In the genomic region with DNA sequence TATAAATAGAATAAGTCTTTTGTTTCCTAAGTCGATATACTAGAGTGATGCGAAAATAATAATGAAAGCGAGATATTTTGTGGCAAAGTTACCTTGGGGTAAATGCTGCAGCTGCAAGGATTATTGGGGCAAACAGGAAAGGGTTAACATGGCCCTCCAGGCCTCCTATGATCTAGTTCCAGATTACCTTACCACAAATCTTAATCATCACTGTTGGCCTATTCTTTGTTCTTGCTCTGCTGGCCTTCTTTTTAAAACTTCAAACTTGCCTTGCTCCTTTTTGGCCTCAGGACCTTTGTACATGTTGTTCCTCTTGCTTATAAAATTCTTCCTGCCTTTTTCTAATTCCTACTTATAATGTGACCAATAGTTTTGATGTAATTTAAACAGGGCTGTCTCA, we compare ENCODE assay signal across 30 cellular contexts.
"Had no signal": no experiment of that assay in that cellular context is flagged by ENCODE, and none has a peak within 500 bp of the region (broad histone marks: within the 10 kb centered on the region; RNA-seq: fewer than 3 reads in every experiment).

No MANE protein-coding gene starts in this region.

- H3K4me3 Mint-ChIP-seq: memory B cell; naive thymus-derived CD8-positive, alpha-beta T cell; nephron; neural crest cell; stimulated activated naive B cell treated with anti-CD40 and anti-IgM and Interleukin-4, amounts not matched to agents 10 μg/mL and 1 μg/mL and 100 μg/mL, for 72 hours had no signal

- H3K9me3 Mint-ChIP-seq: naive thymus-derived CD8-positive, alpha-beta T cell; nephron; neural crest cell; stimulated activated naive B cell treated with anti-CD40 and anti-IgM and Interleukin-4, amounts not matched to agents 10 μg/mL and 1 μg/mL and 100 μg/mL, for 72 hours had no signal

- FAIRE-seq: keratinocyte, pancreas, urothelium cell line had no signal

- H3K9me3 ChIP-seq: pancreas, prostate gland, stomach, testis, thyroid gland, transverse colon, upper lobe of right lung had no signal

- H3K27me3 Mint-ChIP-seq: memory B cell; naive thymus-derived CD8-positive, alpha-beta T cell; stimulated activated naive B cell treated with anti-CD40 and anti-IgM and Interleukin-4, amounts not matched to agents 10 μg/mL and 1 μg/mL and 100 μg/mL, for 72 hours had no signal

- H3K4me1 Mint-ChIP-seq: memory B cell; naive thymus-derived CD8-positive, alpha-beta T cell; stimulated activated naive B cell treated with anti-CD40 and anti-IgM and Interleukin-4, amounts not matched to agents 10 μg/mL and 1 μg/mL and 100 μg/mL, for 72 hours had no signal

- H3K27ac ChIP-seq: pancreas, prostate gland, skin epidermis, stomach, testis, thyroid gland, transverse colon, upper lobe of right lung had no signal

- H3K27me3 ChIP-seq: pancreas, stomach, testis, thyroid gland, transverse colon, upper lobe of right lung had no signal

- H3K36me3 ChIP-seq: pancreas, prostate gland, stomach, thyroid gland, transverse colon, upper lobe of right lung had no signal

- H3K36me3 Mint-ChIP-seq: memory B cell; naive thymus-derived CD8-positive, alpha-beta T cell; stimulated activated naive B cell treated with anti-CD40 and anti-IgM and Interleukin-4, amounts not matched to agents 10 μg/mL and 1 μg/mL and 100 μg/mL, for 72 hours had no signal

- ATAC-seq: left cardiac atrium; left lobe of liver; naive thymus-derived CD8-positive, alpha-beta T cell; pancreas; right cardiac atrium; sciatic nerve; stimulated activated naive B cell treated with anti-CD40 and anti-IgM and Interleukin-4, amounts not matched to agents 10 μg/mL and 1 μg/mL and 100 μg/mL, for 72 hours; stimulated activated naive CD8-positive, alpha-beta T cell treated with anti-CD3 and anti-CD28 coated beads, Interleukin-15, Interleukin-2, amounts not matched to agents 100 U/mL and 50 U/mL, for 24 hours; upper lobe of right lung had no signal

- H3K4me1 ChIP-seq: pancreas, testis, thyroid gland, upper lobe of right lung had no signal

- DNase-seq: hippocampal formation; kidney glomerular epithelial cell; left cardiac atrium; naive thymus-derived CD8-positive, alpha-beta T cell; nucleus accumbens; pancreas; posterior cingulate gyrus; retina; right cardiac atrium; stimulated activated CD4-positive, alpha-beta T cell treated with anti-CD3 and anti-CD28 coated beads, Interleukin-12 subunit alpha, Interleukin-12 subunit beta, amount 100 ng/mL, for 4 hours; stimulated activated CD4-positive, alpha-beta T cell treated with anti-CD3 and anti-CD28 coated beads, Interleukin-15, amount 100 ng/mL, for 24 hours; stimulated activated CD4-positive, alpha-beta T cell treated with anti-CD3 and anti-CD28 coated beads, Interleukin-2, amount 100 ng/mL, for 24 hours; stimulated activated CD4-positive, alpha-beta T cell treated with anti-CD3 and anti-CD28 coated beads, Interleukin-4, amount 100 ng/mL, for 1 hour; stimulated activated naive B cell treated with anti-CD40 and anti-IgM and Interleukin-4, amounts not matched to agents 10 μg/mL and 1 μg/mL and 100 μg/mL, for 72 hours; stimulated activated naive CD8-positive, alpha-beta T cell treated with anti-CD3 and anti-CD28 coated beads, Interleukin-15, Interleukin-2, amounts not matched to agents 100 U/mL and 50 U/mL, for 24 hours; stomach; testis; thyroid gland; transverse colon; upper lobe of right lung had no signal

- H3K4me3 ChIP-seq: lung, pancreas, prostate gland, skin epidermis, stomach, testis, thyroid gland, transverse colon, upper lobe of right lung had no signal

- H3K27ac Mint-ChIP-seq: memory B cell; naive thymus-derived CD8-positive, alpha-beta T cell; nephron; stimulated activated naive B cell treated with anti-CD40 and anti-IgM and Interleukin-4, amounts not matched to agents 10 μg/mL and 1 μg/mL and 100 μg/mL, for 72 hours had no signal
